ENCODE assay signal across 20 cellular contexts in the genomic region with DNA sequence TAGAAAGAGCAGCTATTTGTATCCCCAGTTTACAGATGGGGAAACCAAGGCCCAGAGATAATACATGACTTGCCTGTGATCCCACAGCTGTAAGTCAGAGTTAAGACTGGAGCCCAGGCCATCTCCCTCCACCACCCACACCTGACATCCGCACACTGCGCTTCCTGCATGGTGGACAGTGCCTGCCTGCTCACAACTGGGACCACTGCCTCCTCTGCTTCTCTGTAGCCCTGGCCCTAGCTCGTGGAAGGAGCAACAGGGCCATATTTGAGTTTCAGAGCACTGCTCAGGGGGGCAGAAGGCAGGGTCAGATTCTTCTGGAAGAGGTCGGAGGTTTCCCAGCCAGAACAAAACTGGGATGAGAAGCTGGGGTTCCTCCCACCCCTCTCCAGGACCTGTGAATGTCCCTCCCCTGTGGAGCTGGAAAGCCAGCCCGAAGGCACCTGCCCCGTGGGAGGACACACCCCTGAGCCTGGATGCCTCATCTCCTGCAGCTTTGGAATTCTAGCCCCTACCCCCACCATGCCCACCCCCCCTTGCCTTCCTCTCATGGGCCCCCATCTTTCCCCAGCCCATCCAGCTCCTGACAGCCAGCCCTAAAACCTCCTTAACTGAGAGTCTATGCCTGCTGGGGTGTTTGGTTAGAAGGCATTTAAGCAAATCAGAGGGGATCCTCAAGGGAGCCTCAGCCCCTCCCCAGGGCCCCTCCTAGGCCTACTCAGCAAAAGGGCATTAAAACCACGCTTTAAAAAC.
"Had no signal": no experiment of that assay in that cellular context is flagged by ENCODE, and none has a peak within 500 bp of the region (broad histone marks: within the 10 kb centered on the region; RNA-seq: fewer than 3 reads in every experiment).

No MANE protein-coding gene starts in this region.

- H3K27ac ChIP-seq: cardiac muscle cell, pancreas, spleen, testis, WERI-Rb-1 had no signal

- H3K4me1 Mint-ChIP-seq: activated CD4-positive, alpha-beta T cell treated with anti-CD3 and anti-CD28 coated beads for 36 hours; immature natural killer cell; stimulated activated memory B cell treated with anti-CD40 and anti-IgM and Interleukin-4, amounts not matched to agents 10 μg/mL and 1 μg/mL and 100 μg/mL, for 72 hours had no signal

- H3K36me3 ChIP-seq: cardiac muscle cell, pancreas, spleen, WERI-Rb-1 had no signal

- FAIRE-seq: pancreas had no signal

- H3K9me3 ChIP-seq: pancreas, spleen, testis had no signal

- H3K36me3 Mint-ChIP-seq: activated naive CD8-positive, alpha-beta T cell; immature natural killer cell; naive thymus-derived CD8-positive, alpha-beta T cell; stimulated activated memory B cell treated with anti-CD40 and anti-IgM and Interleukin-4, amounts not matched to agents 10 μg/mL and 1 μg/mL and 100 μg/mL, for 72 hours; type B pancreatic cell had no signal

- H3K4me1 ChIP-seq: pancreas, spleen, testis had no signal

- H3K4me3 ChIP-seq: cardiac muscle cell, pancreas, spleen, testis had no signal

- DNase-seq: activated CD4-positive, alpha-beta T cell treated with anti-CD3 and anti-CD28 coated beads for 36 hours; activated CD4-positive, alpha-beta T cell treated with anti-CD3 and anti-CD28 coated beads, Interleukin-2, amount 50 U/mL, for 48 hours; activated CD8-positive, alpha-beta memory T cell treated with anti-CD3 and anti-CD28 coated beads, Interleukin-2, amount 50 U/mL, for 4 hours; amygdala; immature natural killer cell; kidney glomerular epithelial cell; left ventricle myocardium superior; mesendoderm; pancreas; spleen; stimulated activated CD4-positive, alpha-beta T cell treated with anti-CD3 and anti-CD28 coated beads, Interleukin-4, amount 100 ng/mL, for 4 hours; SW 1271; testis; WERI-Rb-1 had no signal

- H3K4me3 Mint-ChIP-seq: activated CD4-positive, alpha-beta T cell treated with anti-CD3 and anti-CD28 coated beads for 36 hours; activated naive CD8-positive, alpha-beta T cell; immature natural killer cell; naive thymus-derived CD8-positive, alpha-beta T cell; stimulated activated memory B cell treated with anti-CD40 and anti-IgM and Interleukin-4, amounts not matched to agents 10 μg/mL and 1 μg/mL and 100 μg/mL, for 72 hours; type B pancreatic cell had no signal

- H3K27ac Mint-ChIP-seq: activated CD4-positive, alpha-beta T cell treated with anti-CD3 and anti-CD28 coated beads for 36 hours; activated naive CD8-positive, alpha-beta T cell; immature natural killer cell; naive thymus-derived CD8-positive, alpha-beta T cell; stimulated activated memory B cell treated with anti-CD40 and anti-IgM and Interleukin-4, amounts not matched to agents 10 μg/mL and 1 μg/mL and 100 μg/mL, for 72 hours; type B pancreatic cell had no signal

- H3K9me3 Mint-ChIP-seq: immature natural killer cell; stimulated activated memory B cell treated with anti-CD40 and anti-IgM and Interleukin-4, amounts not matched to agents 10 μg/mL and 1 μg/mL and 100 μg/mL, for 72 hours had no signal

- H3K27me3 ChIP-seq: cardiac muscle cell, pancreas, testis had no signal

- ATAC-seq: activated CD4-positive, alpha-beta T cell treated with anti-CD3 and anti-CD28 coated beads for 36 hours; esophagus mucosa; left ventricle myocardium superior; naive thymus-derived CD8-positive, alpha-beta T cell; pancreas; stimulated activated memory B cell treated with anti-CD40 and anti-IgM and Interleukin-4, amounts not matched to agents 10 μg/mL and 1 μg/mL and 100 μg/mL, for 72 hours had no signal
